In the genomic region with DNA sequence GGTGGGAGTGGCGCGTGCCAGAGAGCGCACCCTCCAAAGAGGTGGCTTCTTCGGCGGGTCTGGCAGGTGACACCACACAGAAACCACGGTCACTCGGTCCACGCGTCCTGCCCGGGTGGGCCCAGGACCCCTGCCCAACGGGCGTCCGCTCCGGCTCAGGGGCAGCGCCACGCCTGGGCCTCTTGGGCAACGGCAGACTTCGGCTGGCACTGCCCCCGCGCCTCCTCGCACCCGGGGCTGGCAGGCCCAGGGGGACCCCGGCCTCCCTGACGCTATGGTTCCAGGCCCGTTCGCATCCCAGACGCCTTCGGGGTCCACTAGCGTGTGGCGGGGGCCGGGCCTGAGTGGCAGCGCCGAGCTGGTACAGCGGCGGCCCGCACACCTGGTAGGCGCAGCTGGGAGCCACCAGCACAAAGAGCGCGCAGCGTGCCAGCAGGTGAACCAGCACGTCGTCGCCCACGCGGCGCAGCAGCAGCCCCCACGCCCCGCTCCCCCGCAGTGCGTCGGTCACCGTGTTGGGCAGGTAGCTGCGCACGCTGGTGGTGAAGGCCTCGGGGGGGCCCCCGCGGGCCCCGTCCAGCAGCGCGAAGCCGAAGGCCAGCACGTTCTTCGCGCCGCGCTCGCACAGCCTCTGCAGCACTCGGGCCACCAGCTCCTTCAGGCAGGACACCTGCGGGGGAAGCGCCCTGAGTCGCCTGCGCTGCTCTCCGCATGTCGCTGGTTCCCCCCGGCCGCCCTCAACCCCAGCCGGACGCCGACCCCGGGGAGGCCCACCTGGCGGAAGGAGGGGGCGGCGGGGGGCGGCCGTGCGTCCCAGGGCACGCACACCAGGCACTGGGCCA, we compare ENCODE assay signal across 11 cellular contexts. TPM values are rescaled to one million over a fixed set of nuclear protein-coding genes. Genes with fewer than 3 reads are reported as not detected.
A peak's percentile ranks its signal among the peaks of the same experiment; 100 is the strongest.
DNase-seq lines count a peak whose midpoint lies in the region; ATAC-seq and TF ChIP-seq lines count a peak whose summit lies in the region.
"Had no signal": no experiment of that assay in that cellular context is flagged by ENCODE, and none has a peak within 500 bp of the region (broad histone marks: within the 10 kb centered on the region; RNA-seq: fewer than 3 reads in every experiment).

No MANE protein-coding gene starts in this region.

- in situ Hi-C loops in KBM-7 (cut with MboI; ENCODE audit: low pct_unique_long_range_greater_than_20kb, low sequenced_read_pairs): no loop called here

- no peaks in the 10 kb centered on the region for H3K4me1 Mint-ChIP-seq in central memory CD8-positive, alpha-beta T cell
- H3K4me1 Mint-ChIP-seq: nephron had no signal

- no peak for ATAC-seq in central memory CD8-positive, alpha-beta T cell (replicated peaks; ENCODE audit: extremely low read depth, poor library complexity, severe bottlenecking)
- no peak for ATAC-seq in GM18517 (IDR thresholded peaks at IDR 0.05; ENCODE audit: unreplicated experiment)

- H3K36me3 Mint-ChIP-seq in central memory CD8-positive, alpha-beta T cell (ENCODE audit: insufficient read depth): peaks cover 2% of the 10 kb centered on the region

- no peak for TF ChIP-seq CTCF in osteoblast (IDR thresholded peaks at IDR 0.05; ENCODE audit: extremely low read depth, low read depth, low read length)

- no peaks in the 10 kb centered on the region for H3K9me3 ChIP-seq in HUES64 (ENCODE audit: insufficient read depth, low read depth, low read length)
- H3K9me3 ChIP-seq in osteoblast (ENCODE audit: low read depth, low read length): no peaks in the 10 kb centered on the region

- no peaks in the 10 kb centered on the region for H3K79me2 ChIP-seq in osteoblast (ENCODE audit: insufficient read depth, low read length)

- peak overlapping the region; percentile 77 for H3K9ac ChIP-seq in HUES64 (ENCODE audit: low read depth, low read length)

- H3K4me3 Mint-ChIP-seq in central memory CD8-positive, alpha-beta T cell: peak overlapping the region; percentile 53

- H3K9me3 Mint-ChIP-seq in central memory CD8-positive, alpha-beta T cell: no peaks in the 10 kb centered on the region
- H3K9me3 Mint-ChIP-seq: nephron had no signal

- H4K20me1 ChIP-seq in osteoblast (ENCODE audit: insufficient read depth, low read length): no peaks in the 10 kb centered on the region

- 45% methylated on average over 87 of the region's 87 CpGs for WGBS in HUES64

- no peaks in the 10 kb centered on the region for H3K27me3 Mint-ChIP-seq in central memory CD8-positive, alpha-beta T cell

- H3K27ac Mint-ChIP-seq in central memory CD8-positive, alpha-beta T cell (ENCODE audit: low read depth): no peak overlapping the region
- H3K27ac Mint-ChIP-seq: nephron had no signal

- H2AFZ ChIP-seq in osteoblast (ENCODE audit: low read length): no peak overlapping the region

- H3K27ac ChIP-seq in HUES64 (ENCODE audit: low read depth, low read length): no peak overlapping the region
- H3K27ac ChIP-seq in osteoblast (ENCODE audit: low read depth, low read length): no peak overlapping the region

- peaks cover 18% of the 10 kb centered on the region for H3K27me3 ChIP-seq in HUES64 (ENCODE audit: insufficient read depth, low read length)
- H3K27me3 ChIP-seq in osteoblast (ENCODE audit: insufficient read depth, low read length): peaks cover 18% of the 10 kb centered on the region

- DNase-seq in NCI-H748 (lab: John Stamatoyannopoulos, UW; ENCODE audit: unreplicated experiment) (peak; percentile 35), NCI-H748 treated with DMSO at 0.1 percent for 48 hours (lab: John Stamatoyannopoulos, UW) (no peak), osteoblast (ENCODE audit: insufficient read length, low spot score, missing footprints) (peak; percentile 61), Ammon's horn (ENCODE audit: low spot score) (no peak), KBM-7 (no peak)
- DNase-seq in central memory CD8-positive, alpha-beta T cell (ENCODE audit: low spot score in 2 of 2): no peak

- no peaks in the 10 kb centered on the region for H3K4me1 ChIP-seq in HUES64 (ENCODE audit: insufficient read depth, low read length)
- no peaks in the 10 kb centered on the region for H3K4me1 ChIP-seq in osteoblast (ENCODE audit: insufficient read depth, low read length)

- no peaks in the 10 kb centered on the region for H3K36me3 ChIP-seq in HUES64 (ENCODE audit: insufficient read depth, low read length)
- H3K36me3 ChIP-seq in osteoblast (ENCODE audit: insufficient read depth, low read length): no peaks in the 10 kb centered on the region

- H3K4me2 ChIP-seq in osteoblast (ENCODE audit: insufficient read depth, low read length): no peak overlapping the region

- H3K4me3 ChIP-seq in HUES64 (ENCODE audit: low read length) (peak overlapping the region; percentile 53), osteoblast (ENCODE audit: insufficient read depth, low read length) (no peak overlapping the region)

RNA-seq across cellular contexts. Expression of gene TERT, which starts 0.7 kb away (rescaled TPM):
- 9.0 TPM for polyA plus RNA-seq in HUES64 (2013, experiment 1 of 2)
- polyA plus RNA-seq in HUES64 (2013, experiment 2 of 2): 8.8 TPM
- total RNA-seq in osteoblast: not detected in 2 replicates
- total RNA-seq: esophagus mucosa had no signal
- polyA plus RNA-seq: AG04450 had no signal

RNA-seq across cellular contexts. Expression of gene CLPTM1L, which starts 50.7 kb away (rescaled TPM):
- polyA plus RNA-seq in HUES64 (2013, experiment 1 of 2): 111 TPM
- polyA plus RNA-seq in HUES64 (2013, experiment 2 of 2): 101 TPM
- 134 and 139 TPM in 2 replicates for total RNA-seq in osteoblast

Comparison
In these comparisons a context has a peak if more than half of its experiments do, and no peak if none do; other contexts are left out.
1. DNase-seq: peak in NCI-H748 (single experiment) and osteoblast (single experiment); none in NCI-H748 treated with DMSO at 0.1 percent for 48 hours (single experiment), central memory CD8-positive, alpha-beta T cell (0 of 2), Ammon's horn (single experiment) and KBM-7 (single experiment).